12 cellular contexts compared by ENCODE assay signal in the genomic region with DNA sequence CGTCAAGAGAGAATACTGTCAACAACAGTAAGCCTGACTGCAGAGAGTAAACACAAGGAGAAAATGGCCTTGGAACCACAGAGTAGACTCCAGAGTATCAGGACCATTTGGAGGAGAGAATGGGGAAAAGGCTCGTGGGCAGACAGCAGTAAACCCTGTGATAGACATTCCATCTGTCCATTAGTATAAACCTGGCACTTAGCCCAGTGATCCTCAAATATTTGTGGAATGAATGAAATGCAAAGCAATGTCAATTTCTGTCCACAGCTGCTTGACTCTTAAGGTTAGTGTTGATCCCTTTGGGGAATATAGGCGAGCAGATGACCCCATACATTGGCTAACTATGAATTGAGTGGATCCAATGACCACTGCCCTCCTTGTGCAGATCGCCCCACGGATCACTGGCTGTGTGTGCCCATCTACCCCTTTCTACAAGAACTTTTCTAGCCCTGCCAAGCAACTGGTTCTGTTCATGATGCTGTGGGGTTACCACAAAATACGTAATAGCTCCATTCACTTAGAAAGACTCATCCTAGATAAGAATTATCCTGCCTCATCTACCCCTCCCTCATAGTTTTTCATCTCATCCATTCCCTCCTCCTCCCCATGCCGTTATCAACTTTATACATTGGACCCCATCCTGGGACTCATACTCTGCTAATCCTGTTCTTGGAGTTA.
DNase-seq lines count a peak whose midpoint lies in the region; ATAC-seq and TF ChIP-seq lines count a peak whose summit lies in the region.
"Had no signal": no experiment of that assay in that cellular context is flagged by ENCODE, and none has a peak within 500 bp of the region (broad histone marks: within the 10 kb centered on the region; RNA-seq: fewer than 3 reads in every experiment).

No MANE protein-coding gene starts in this region.

- H3K9me3 ChIP-seq in PC-9 (ENCODE audit: insufficient read depth, low read depth) (no peaks in the 10 kb centered on the region; the same call in none of the 2 replicates), skeletal muscle satellite cell (replicated peaks; ENCODE audit: low read length) (no peaks in the 10 kb centered on the region), suprapubic skin (no peaks in the 10 kb centered on the region)
- H3K9me3 ChIP-seq: prostate gland, thyroid gland had no signal

- CTCF ChIA-PET in PC-9 (lab: Charles Lee), result no interaction called here

- no peaks in the 10 kb centered on the region for H4K20me1 ChIP-seq in PC-9 (ENCODE audit: insufficient read depth)

- H3K4me1 ChIP-seq in PC-9 (replicated peaks; ENCODE audit: insufficient read depth), result peaks cover 46% of the 10 kb centered on the region
- H3K4me1 ChIP-seq in skeletal muscle satellite cell (ENCODE audit: control insufficient read depth, insufficient read depth, low read length), result peaks cover 35% of the 10 kb centered on the region
- H3K4me1 ChIP-seq in suprapubic skin, result no peaks in the 10 kb centered on the region
- H3K4me1 ChIP-seq: prostate gland had no signal

- peaks cover 18% of the 10 kb centered on the region for H3F3A ChIP-seq in PC-9 (ENCODE audit: insufficient read depth, low read depth)

- no peak overlapping the region for H3K9ac ChIP-seq in skeletal muscle satellite cell (ENCODE audit: low read depth, low read length)

- H3K27me3 ChIP-seq in PC-9 (ENCODE audit: insufficient read depth, low read depth) (no peaks in the 10 kb centered on the region), skeletal muscle satellite cell (ENCODE audit: control insufficient read depth, insufficient read depth, low read length) (no peaks in the 10 kb centered on the region), suprapubic skin (no peaks in the 10 kb centered on the region)
- H3K27me3 ChIP-seq: thyroid gland had no signal

- TF ChIP-seq EP300 in suprapubic skin (IDR thresholded peaks at IDR 0.05), result no peak

- H3K27ac ChIP-seq in PC-9, result peak overlapping the region; percentile 26
- H3K27ac ChIP-seq in suprapubic skin, result no peak overlapping the region
- H3K27ac ChIP-seq: 22Rv1, prostate gland, thyroid gland had no signal

- no TSS peak for BruUV-seq in PC-9 (replicated peaks; lab: Mats Ljungman, UMichigan)

- H3K4me3 ChIP-seq in PC-9 (no peak overlapping the region), skeletal muscle satellite cell (ENCODE audit: low read length) (no peak overlapping the region), suprapubic skin (no peak overlapping the region)
- H3K4me3 ChIP-seq: prostate gland, thyroid gland had no signal

- DNase-seq in DMS 273 (lab: John Stamatoyannopoulos, UW; ENCODE audit: unreplicated experiment) (peak; percentile 19), DMS 273 treated with DMSO at 0.1 percent for 48 hours (lab: John Stamatoyannopoulos, UW) (no peak), PC-9 (peak; percentile 75 to 93), fibroblast of gingiva (ENCODE audit: low read depth) (peak; percentile 73), suprapubic skin (ENCODE audit: low spot score in 2 of 2) (no peak)
- DNase-seq: H9 had no signal

- ATAC-seq in HG03520 (IDR thresholded peaks at IDR 0.05; ENCODE audit: unreplicated experiment), result no peak
- no peak for ATAC-seq in GM18519 (IDR thresholded peaks at IDR 0.05; ENCODE audit: low FRiP score, unreplicated experiment)

- TF ChIP-seq POLR2A in suprapubic skin (IDR thresholded peaks at IDR 0.05), result no peak

- intact Hi-C loops in PC-9 (cut with micrococcal nuclease; ENCODE audit: unreplicated experiment), result no loop called here

- 69% methylated on average over 7 of the region's 7 CpGs for WGBS in suprapubic skin

- POLR2A ChIA-PET in PC-9 (lab: Charles Lee; ENCODE audit: unreplicated experiment), result interaction anchor here (0.6 kb wide), 1 partner anchor 10 kb away, joined by 8 read pairs; no protein-coding TSS in a partner anchor

- TF ChIP-seq CTCF in PC-9 (conservative IDR thresholded peaks at IDR 0.05), result no peak
- no peak for TF ChIP-seq CTCF in suprapubic skin (IDR thresholded peaks at IDR 0.05)

- H3K4me2 ChIP-seq in PC-9 (peak overlapping the region; percentile 13; the same call in 1 of the 2 replicates), skeletal muscle satellite cell (ENCODE audit: low read length) (peak overlapping the region; percentile 23)

- no peaks in the 10 kb centered on the region for H3K79me2 ChIP-seq in PC-9 (ENCODE audit: low read depth)

- no peaks in the 10 kb centered on the region for H3K9me2 ChIP-seq in PC-9 (ENCODE audit: insufficient read depth)

- no peaks in the 10 kb centered on the region for H3K36me3 ChIP-seq in PC-9 (ENCODE audit: low read depth)
- H3K36me3 ChIP-seq in skeletal muscle satellite cell (ENCODE audit: insufficient read depth, low read length), result no peaks in the 10 kb centered on the region
- no peaks in the 10 kb centered on the region for H3K36me3 ChIP-seq in suprapubic skin
- H3K36me3 ChIP-seq: prostate gland, thyroid gland had no signal

- H2AFZ ChIP-seq in PC-9, result no peak overlapping the region

Comparison
In these comparisons a context has a peak if more than half of its experiments do, and no peak if none do; other contexts are left out.
1. DNase-seq: peak in DMS 273 (single experiment), PC-9 (2 of 2) and fibroblast of gingiva (single experiment); none in DMS 273 treated with DMSO at 0.1 percent for 48 hours (single experiment) and suprapubic skin (0 of 2).